ENCODE assay signal across 18 cellular contexts in the genomic region with DNA sequence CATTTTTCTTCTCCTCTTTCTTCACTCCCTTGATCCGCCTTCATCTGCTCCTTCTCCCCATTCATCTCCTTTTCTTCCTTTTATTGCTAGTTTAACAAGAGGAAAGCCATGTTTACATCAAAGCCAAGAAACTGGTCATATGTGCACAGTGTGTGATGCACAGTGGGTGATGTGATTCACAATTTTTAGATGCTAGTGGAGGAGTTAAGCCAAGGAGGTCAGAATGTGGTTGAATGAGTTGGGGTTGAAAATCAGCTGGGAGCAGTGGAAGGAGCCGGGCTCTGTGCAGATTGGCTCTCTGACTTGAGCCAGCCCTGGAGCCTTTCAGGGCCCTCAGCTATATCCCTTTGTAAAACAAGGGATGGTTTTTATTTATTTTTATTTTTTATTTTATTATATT. TPM values are rescaled to one million over a fixed set of nuclear protein-coding genes. Genes with fewer than 3 reads are reported as not detected.
DNase-seq lines count a peak whose midpoint lies in the region; ATAC-seq and TF ChIP-seq lines count a peak whose summit lies in the region.
"Had no signal": no experiment of that assay in that cellular context is flagged by ENCODE, and none has a peak within 500 bp of the region (broad histone marks: within the 10 kb centered on the region; RNA-seq: fewer than 3 reads in every experiment).

No MANE protein-coding gene starts in this region.

- DNase-seq in AG08396 (ENCODE audit: low spot score) (peak; percentile 44), LHCN-M2 (ENCODE audit: low read depth) (peak; percentile 6), fibroblast of lung (ENCODE audit: low read depth in 2 of 2) (peak; percentile 8 to 75), osteoblast (ENCODE audit: insufficient read length, low spot score, missing footprints) (peak; percentile 62), ascending aorta (ENCODE audit: low spot score in 2 of 2) (no peak), middle frontal gyrus (ENCODE audit: extremely low spot score, low spot score) (no peak)
- DNase-seq: C1 segment of cervical spinal cord, DMS 273 treated with DMSO at 0.1 percent for 48 hours, KBM-7, NCI-H1436, NCI-H2029 treated with DMSO at 0.1 percent for 48 hours, NCI-H510A treated with DMSO at 0.1 percent for 48 hours, NCI-H82, PC-3, SJCRH30 had no signal

- intact Hi-C loops in ascending aorta (cut with DNase I), result no loop called here

- no peaks in the 10 kb centered on the region for H4K20me1 ChIP-seq in fibroblast of lung (ENCODE audit: control insufficient read depth, extremely low read depth, insufficient read depth, low read length)
- no peaks in the 10 kb centered on the region for H4K20me1 ChIP-seq in osteoblast (ENCODE audit: insufficient read depth, low read length)

- H3K79me2 ChIP-seq in fibroblast of lung (ENCODE audit: control insufficient read depth, insufficient read depth, low read length) (no peaks in the 10 kb centered on the region), osteoblast (ENCODE audit: insufficient read depth, low read length) (no peaks in the 10 kb centered on the region)

- TF ChIP-seq CTCF in fibroblast of lung (conservative IDR thresholded peaks at IDR 0.05 in 1 of 2, IDR thresholded peaks at IDR 0.05 in 1 of 2; ENCODE audit: low read depth in 1 of 2, low read length in 2 of 2), result no peak
- no peak for TF ChIP-seq CTCF in osteoblast (IDR thresholded peaks at IDR 0.05; ENCODE audit: extremely low read depth, low read depth, low read length)
- TF ChIP-seq CTCF in ascending aorta (IDR thresholded peaks at IDR 0.05), result no peak

- H3K27me3 ChIP-seq in fibroblast of lung (ENCODE audit: control insufficient read depth, insufficient read depth, low read length) (no peaks in the 10 kb centered on the region), osteoblast (ENCODE audit: insufficient read depth, low read length) (no peaks in the 10 kb centered on the region), ascending aorta (no peaks in the 10 kb centered on the region)
- H3K27me3 ChIP-seq: SJCRH30 had no signal

- H3K4me1 ChIP-seq in fibroblast of lung (ENCODE audit: control insufficient read depth, extremely low read depth, insufficient read depth, low read length), result no peaks in the 10 kb centered on the region
- peaks cover under 1% of the 10 kb centered on the region for H3K4me1 ChIP-seq in osteoblast (ENCODE audit: insufficient read depth, low read length)
- H3K4me1 ChIP-seq in ascending aorta, result no peaks in the 10 kb centered on the region
- H3K4me1 ChIP-seq: SJCRH30 had no signal

- H3K36me3 ChIP-seq in fibroblast of lung (ENCODE audit: control insufficient read depth, insufficient read depth, low read length) (no peaks in the 10 kb centered on the region), osteoblast (ENCODE audit: insufficient read depth, low read length) (no peaks in the 10 kb centered on the region), ascending aorta (no peaks in the 10 kb centered on the region)
- H3K36me3 ChIP-seq: SJCRH30 had no signal

- no peak overlapping the region for H3K9ac ChIP-seq in fibroblast of lung (ENCODE audit: insufficient read depth, low read length)

- ATAC-seq in GM21576 (IDR thresholded peaks at IDR 0.05; ENCODE audit: unreplicated experiment) (no peak), GM18519 (IDR thresholded peaks at IDR 0.05; ENCODE audit: low FRiP score, unreplicated experiment) (no peak)
- ATAC-seq: PC-3 had no signal

- H3K9me3 ChIP-seq in fibroblast of lung (ENCODE audit: control insufficient read depth, insufficient read depth, low read depth, low read length) (no peaks in the 10 kb centered on the region), osteoblast (ENCODE audit: low read depth, low read length) (no peaks in the 10 kb centered on the region), ascending aorta (no peaks in the 10 kb centered on the region)
- H3K9me3 ChIP-seq: SJCRH30 had no signal

- H3K4me3 ChIP-seq in fibroblast of lung (replicated peaks in 1 of 4; ENCODE audit: control extremely low read depth in 1 of 4, insufficient read depth in 1 of 4, low read depth in 3 of 4, low read length in 4 of 4) (no peak overlapping the region), osteoblast (ENCODE audit: insufficient read depth, low read length) (no peak overlapping the region), ascending aorta (no peak overlapping the region)
- H3K4me3 ChIP-seq: SJCRH30 had no signal

- H3K27ac ChIP-seq in fibroblast of lung (ENCODE audit: insufficient read depth, low read length) (no peak overlapping the region), osteoblast (ENCODE audit: low read depth, low read length) (no peak overlapping the region), ascending aorta (no peak overlapping the region)
- H3K27ac ChIP-seq: RWPE1, SJCRH30 had no signal

- H2AFZ ChIP-seq in fibroblast of lung (ENCODE audit: low read length) (no peak overlapping the region), osteoblast (ENCODE audit: low read length) (no peak overlapping the region)

- no peak overlapping the region for H3K4me2 ChIP-seq in fibroblast of lung (ENCODE audit: extremely low read depth, insufficient read depth, low read length)
- H3K4me2 ChIP-seq in osteoblast (ENCODE audit: insufficient read depth, low read length), result no peak overlapping the region

RNA-seq across cellular contexts. Expression of gene ACER2, which starts 7.3 kb away (rescaled TPM):
- total RNA-seq in LHCN-M2 (2014; rRNA removed) (1.9 and 2.1 TPM in 2 replicates), fibroblast of lung (2.6 and 4.5 TPM in 2 replicates), osteoblast (1.5 and 2.2 TPM in 2 replicates), ascending aorta (1.4 TPM)
- polyA plus RNA-seq in LHCN-M2 (2012), result 0.49 TPM
- polyA plus RNA-seq in fibroblast of lung, result 1.2 and 1.5 TPM in 2 replicates
- 0.34 and 0.48 TPM in 2 replicates for polyA plus RNA-seq in fibroblast of lung (2012)
- polyA minus RNA-seq in fibroblast of lung (ENCODE audit: low replicate concordance), result 2.7 and 4.2 TPM in 2 replicates

RNA-seq across cellular contexts. Expression of gene RPS6, which starts 36.1 kb away (rescaled TPM):
- total RNA-seq in LHCN-M2 (2014; rRNA removed) (955 and 1,058 TPM in 2 replicates), fibroblast of lung (1,988 and 2,298 TPM in 2 replicates), osteoblast (931 and 1,030 TPM in 2 replicates), ascending aorta (754 TPM)
- 1,618 TPM for polyA plus RNA-seq in LHCN-M2 (2012)
- polyA plus RNA-seq in fibroblast of lung, result 2,016 and 2,044 TPM in 2 replicates
- polyA plus RNA-seq in fibroblast of lung (2012), result 1,945 and 2,138 TPM in 2 replicates
- polyA minus RNA-seq in fibroblast of lung (ENCODE audit: low replicate concordance), result 179 and 228 TPM in 2 replicates

Comparison
In these comparisons a context has a peak if more than half of its experiments do, and no peak if none do; other contexts are left out.
1. DNase-seq: peak in AG08396 (single experiment), LHCN-M2 (single experiment), fibroblast of lung (2 of 2) and osteoblast (single experiment); none in ascending aorta (0 of 2) and middle frontal gyrus (single experiment).